18 cellular contexts compared by ENCODE assay signal in the genomic region with DNA sequence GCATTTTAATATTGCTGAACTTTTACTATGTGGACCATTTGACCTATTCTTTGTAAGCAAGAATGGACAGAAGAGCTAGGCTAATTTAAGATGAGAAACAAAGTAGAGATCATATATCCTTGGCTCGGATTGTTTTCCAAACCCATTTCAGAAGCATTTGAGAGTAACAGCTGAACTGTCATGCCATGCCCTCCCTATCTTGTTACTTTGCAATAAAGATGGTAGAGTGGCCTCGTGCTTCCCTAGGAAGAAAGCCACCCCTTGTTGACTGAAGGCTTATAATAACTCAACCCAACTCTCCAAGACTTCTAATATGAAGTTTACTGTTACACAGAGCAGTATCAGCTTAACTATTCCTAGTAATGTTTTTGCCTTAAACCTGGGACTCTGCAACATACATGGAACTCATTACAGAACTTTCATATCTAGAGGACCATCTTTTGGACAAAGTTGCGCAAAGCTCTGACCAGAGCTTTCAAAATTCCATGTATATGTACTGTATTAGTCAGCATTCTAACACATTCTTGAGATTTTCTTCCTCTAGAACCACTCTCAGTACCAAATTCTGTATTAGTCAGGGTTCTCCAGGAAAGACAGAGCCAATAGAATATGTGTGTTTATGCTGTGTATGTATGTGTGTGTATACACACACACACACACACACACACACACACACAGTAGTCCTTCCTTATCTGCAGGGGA.
DNase-seq lines count a peak whose midpoint lies in the region; ATAC-seq and TF ChIP-seq lines count a peak whose summit lies in the region.
"Had no signal": no experiment of that assay in that cellular context is flagged by ENCODE, and none has a peak within 500 bp of the region (broad histone marks: within the 10 kb centered on the region; RNA-seq: fewer than 3 reads in every experiment).

No MANE protein-coding gene starts in this region.

- intact Hi-C loops in ascending aorta (cut with DNase I) = no loop called here

- H3K27ac Mint-ChIP-seq in activated T-cell treated with anti-CD3 and anti-CD28 coated beads, Interleukin-2, amount 50 U/mL, for 24 hours = no peak overlapping the region
- no peak overlapping the region for H3K27ac Mint-ChIP-seq in stimulated activated memory B cell treated with anti-CD40 and anti-IgM and Interleukin-4, amounts not matched to agents 10 μg/mL and 1 μg/mL and 100 μg/mL, for 72 hours
- H3K27ac Mint-ChIP-seq: activated CD4-positive, alpha-beta T cell treated with anti-CD3 and anti-CD28 coated beads, Interleukin-2, amount 10 ng/mL, durations not matched to agents 7 days and 5 days; effector memory CD8-positive, alpha-beta T cell had no signal

- no peaks in the 10 kb centered on the region for H3K27me3 ChIP-seq in ascending aorta
- H3K27me3 ChIP-seq: pancreas, upper lobe of right lung had no signal

- H3K4me3 ChIP-seq in mesodermal cell (ENCODE audit: extremely low read depth, insufficient read depth, low read length, poor library complexity, severe bottlenecking) = no peak overlapping the region
- H3K4me3 ChIP-seq in ascending aorta = no peak overlapping the region
- H3K4me3 ChIP-seq: pancreas, upper lobe of right lung had no signal

- no peaks in the 10 kb centered on the region for H3K36me3 ChIP-seq in mesodermal cell (ENCODE audit: control insufficient read depth, insufficient read depth, low read length)
- no peaks in the 10 kb centered on the region for H3K36me3 ChIP-seq in ascending aorta
- H3K36me3 ChIP-seq: pancreas, upper lobe of right lung had no signal

- no peaks in the 10 kb centered on the region for H3K27me3 Mint-ChIP-seq in activated T-cell treated with anti-CD3 and anti-CD28 coated beads, Interleukin-2, amount 50 U/mL, for 24 hours
- no peaks in the 10 kb centered on the region for H3K27me3 Mint-ChIP-seq in stimulated activated memory B cell treated with anti-CD40 and anti-IgM and Interleukin-4, amounts not matched to agents 10 μg/mL and 1 μg/mL and 100 μg/mL, for 72 hours
- H3K27me3 Mint-ChIP-seq: effector memory CD8-positive, alpha-beta T cell had no signal

- H3K4me3 Mint-ChIP-seq in activated T-cell treated with anti-CD3 and anti-CD28 coated beads, Interleukin-2, amount 50 U/mL, for 24 hours = no peak overlapping the region
- H3K4me3 Mint-ChIP-seq in stimulated activated memory B cell treated with anti-CD40 and anti-IgM and Interleukin-4, amounts not matched to agents 10 μg/mL and 1 μg/mL and 100 μg/mL, for 72 hours = no peak overlapping the region
- H3K4me3 Mint-ChIP-seq: activated CD4-positive, alpha-beta T cell treated with anti-CD3 and anti-CD28 coated beads, Interleukin-2, amount 10 ng/mL, durations not matched to agents 7 days and 5 days; effector memory CD8-positive, alpha-beta T cell had no signal

- peak; percentile 25 for DNase-seq in AG20443 (ENCODE audit: low spot score)
- peak; percentile 75 for DNase-seq in NCI-H226
- DNase-seq in dedifferentiated amniotic fluid mesenchymal stem cell (ENCODE audit: extremely low spot score) = peak; percentile 38
- DNase-seq in effector CD8-positive, alpha-beta T cell (lab: John Stamatoyannopoulos, UW) = no peak
- no peak for DNase-seq in activated T-cell treated with anti-CD3 and anti-CD28 coated beads, Interleukin-2, amount 50 U/mL, for 24 hours
- DNase-seq in ascending aorta (ENCODE audit: low spot score in 2 of 2) = no peak
- DNase-seq: activated CD4-positive, alpha-beta T cell treated with anti-CD3 and anti-CD28 coated beads, Interleukin-2, amount 10 ng/mL, durations not matched to agents 7 days and 5 days; activated naive CD4-positive, alpha-beta T cell treated with anti-CD3 and anti-CD28 coated beads, Interleukin-2, amount 50 U/mL, for 16 hours; activated T-cell treated with anti-CD3 and anti-CD28 coated beads for 4 hours; caudate nucleus; effector memory CD8-positive, alpha-beta T cell; glutamatergic neuron; NCI-H1436 treated with DMSO at 0.1 percent for 48 hours; pancreas; stimulated activated naive CD4-positive, alpha-beta T cell; upper lobe of right lung had no signal

- H3K4me1 Mint-ChIP-seq in activated T-cell treated with anti-CD3 and anti-CD28 coated beads, Interleukin-2, amount 50 U/mL, for 24 hours (ENCODE audit: low read depth) = no peaks in the 10 kb centered on the region
- no peaks in the 10 kb centered on the region for H3K4me1 Mint-ChIP-seq in stimulated activated memory B cell treated with anti-CD40 and anti-IgM and Interleukin-4, amounts not matched to agents 10 μg/mL and 1 μg/mL and 100 μg/mL, for 72 hours
- H3K4me1 Mint-ChIP-seq: activated CD4-positive, alpha-beta T cell treated with anti-CD3 and anti-CD28 coated beads, Interleukin-2, amount 10 ng/mL, durations not matched to agents 7 days and 5 days had no signal

- 88 to 100% methylated on average over 1 of the region's 3 CpGs for WGBS in mesodermal cell (ENCODE audit: insufficient coverage in 2 of 2), 2 experiments

- no peak for TF ChIP-seq CTCF in ascending aorta (IDR thresholded peaks at IDR 0.05)

- H3K9me3 ChIP-seq in mesodermal cell (ENCODE audit: control insufficient read depth, low read length) = peaks cover 4% of the 10 kb centered on the region
- no peaks in the 10 kb centered on the region for H3K9me3 ChIP-seq in ascending aorta
- H3K9me3 ChIP-seq: pancreas, upper lobe of right lung had no signal

- H3K9me3 Mint-ChIP-seq in activated T-cell treated with anti-CD3 and anti-CD28 coated beads, Interleukin-2, amount 50 U/mL, for 24 hours = no peaks in the 10 kb centered on the region
- H3K9me3 Mint-ChIP-seq in stimulated activated memory B cell treated with anti-CD40 and anti-IgM and Interleukin-4, amounts not matched to agents 10 μg/mL and 1 μg/mL and 100 μg/mL, for 72 hours = no peaks in the 10 kb centered on the region
- H3K9me3 Mint-ChIP-seq: activated CD4-positive, alpha-beta T cell treated with anti-CD3 and anti-CD28 coated beads, Interleukin-2, amount 10 ng/mL, durations not matched to agents 7 days and 5 days had no signal

- peak overlapping the region; percentile 77 for H3K27ac ChIP-seq in mesodermal cell (ENCODE audit: low read depth, low read length, severe bottlenecking)
- no peak overlapping the region for H3K27ac ChIP-seq in ascending aorta
- H3K27ac ChIP-seq: pancreas, upper lobe of right lung had no signal

- H3K4me1 ChIP-seq in mesodermal cell (ENCODE audit: control insufficient read depth, insufficient read depth, low read length, poor library complexity, severe bottlenecking) = peaks cover 33% of the 10 kb centered on the region
- peaks cover 0 to 3% of the 10 kb centered on the region in 2 donors for H3K4me1 ChIP-seq in ascending aorta
- H3K4me1 ChIP-seq: pancreas, upper lobe of right lung had no signal

- H3K36me3 Mint-ChIP-seq in activated T-cell treated with anti-CD3 and anti-CD28 coated beads, Interleukin-2, amount 50 U/mL, for 24 hours (ENCODE audit: low read depth) = no peaks in the 10 kb centered on the region
- no peaks in the 10 kb centered on the region for H3K36me3 Mint-ChIP-seq in stimulated activated memory B cell treated with anti-CD40 and anti-IgM and Interleukin-4, amounts not matched to agents 10 μg/mL and 1 μg/mL and 100 μg/mL, for 72 hours

- ATAC-seq in stimulated activated memory B cell treated with anti-CD40 and anti-IgM and Interleukin-4, amounts not matched to agents 10 μg/mL and 1 μg/mL and 100 μg/mL, for 72 hours = no peak
- ATAC-seq: effector memory CD8-positive, alpha-beta T cell; pancreas; upper lobe of right lung had no signal

Comparison
In these comparisons a context has a peak if more than half of its experiments do, and no peak if none do; other contexts are left out.
1. DNase-seq: peak in AG20443 (single experiment), NCI-H226 (single experiment) and dedifferentiated amniotic fluid mesenchymal stem cell (single experiment); none in effector CD8-positive, alpha-beta T cell (single experiment), activated T-cell treated with anti-CD3 and anti-CD28 coated beads, Interleukin-2, amount 50 U/mL, for 24 hours (single experiment) and ascending aorta (0 of 2).